9 cellular contexts compared by ENCODE assay signal in genomic region chr2:197159681-197160211, GRCh38.
A peak's percentile ranks its signal among the peaks of the same experiment; 100 is the strongest.
DNase-seq lines count a peak whose midpoint lies in the region; ATAC-seq, FAIRE-seq and TF ChIP-seq lines count a peak whose summit lies in the region.
"Had no signal": no experiment of that assay in that cellular context is flagged by ENCODE, and none has a peak within 500 bp of the region (broad histone marks: within the 10 kb centered on the region; RNA-seq: fewer than 3 reads in every experiment).

No MANE protein-coding gene starts in this region.

- H3K27ac ChIP-seq in Peyer's patch, result peak overlapping the region in 3 of 4 donors; percentile 9 to 78 (median 44)
- H3K27ac ChIP-seq in endothelial cell of umbilical vein (ENCODE audit: insufficient read depth, low read depth, low read length), result peak overlapping the region; percentile 95
- peak overlapping the region; percentile 24 to 43 for H3K27ac ChIP-seq in tibial artery
- H3K27ac ChIP-seq: psoas muscle had no signal

- no peak overlapping the region for H3K4me3 ChIP-seq in Peyer's patch
- peak overlapping the region in 1 of 3 experiments; percentile 48 for H3K4me3 ChIP-seq in endothelial cell of umbilical vein (replicated peaks in 1 of 3; ENCODE audit: insufficient read depth in 1 of 3, low read depth in 1 of 3, low read length in 3 of 3)
- no peak overlapping the region for H3K4me3 ChIP-seq in tibial artery
- H3K4me3 ChIP-seq: psoas muscle had no signal

- H4K20me1 ChIP-seq in endothelial cell of umbilical vein (replicated peaks; ENCODE audit: control insufficient read depth, extremely low read depth, insufficient read depth, low read length), result no peaks in the 10 kb centered on the region

- no TSS peak for BruUV-seq in endothelial cell of umbilical vein (replicated peaks; lab: Mats Ljungman, UMichigan)

- TF ChIP-seq POLR2A in Peyer's patch (IDR thresholded peaks at IDR 0.05) (no peak), endothelial cell of umbilical vein (IDR thresholded peaks at IDR 0.05; ENCODE audit: low read depth, low read length) (no peak)

- H3K4me2 ChIP-seq in endothelial cell of umbilical vein (ENCODE audit: insufficient read depth, low read length), result peak overlapping the region; percentile 96

- dilution Hi-C loops in endothelial cell of umbilical vein (cut with MboI; ENCODE audit: extremely low pct_ligation_motif_present, low sequenced_read_pairs), result no loop called here

- H3K9ac ChIP-seq in endothelial cell of umbilical vein (replicated peaks; ENCODE audit: extremely low read depth, insufficient read depth, low read length), result peak overlapping the region; percentile 82

- no peak for TF ChIP-seq CTCF in Peyer's patch (IDR thresholded peaks at IDR 0.05)
- TF ChIP-seq CTCF in endothelial cell of umbilical vein (IDR thresholded peaks at IDR 0.05; ENCODE audit: extremely low read depth in 1 of 2, insufficient read depth in 1 of 2, low read depth in 1 of 2, low read length in 2 of 2), result no peak
- no peak for TF ChIP-seq CTCF in tibial artery (IDR thresholded peaks at IDR 0.05)

- FAIRE-seq in endothelial cell of umbilical vein (lab: Jason Lieb, UNC), result peak; percentile 95

- CTCF ChIA-PET in endothelial cell of umbilical vein (lab: Charles Lee), result interaction anchor here (0.6 to 3.0 kb wide), 10 partner anchors 8 to 148 kb away, joined by 3 to 36 read pairs (median 7); no protein-coding TSS in a partner anchor

- H3K4me1 ChIP-seq in Peyer's patch (peaks cover 0 to 17% (median 14%) of the 10 kb centered on the region in 4 donors), endothelial cell of umbilical vein (ENCODE audit: control insufficient read depth, extremely low read depth, insufficient read depth, low read length) (peaks cover 47% of the 10 kb centered on the region), tibial artery (peaks cover 0 to 40% (median 13%) of the 10 kb centered on the region in 4 donors)
- H3K4me1 ChIP-seq: psoas muscle had no signal

- intact Hi-C loops in endothelial cell of umbilical vein (cut with micrococcal nuclease) (loop anchor here (1.0 to 5.0 kb wide), 4 partner anchors 21 to 232 kb away; partner anchors contain the start of gene PGAP1), tibial artery (cut with DNase I; ENCODE audit: low total_unique reads) (no loop called here)

- ATAC-seq in HG03045 (IDR thresholded peaks at IDR 0.05; ENCODE audit: unreplicated experiment), result no peak

- POLR2A ChIA-PET in endothelial cell of umbilical vein (lab: Charles Lee), result no interaction called here

- H3K9me1 ChIP-seq in endothelial cell of umbilical vein (replicated peaks; ENCODE audit: control insufficient read depth, extremely low read depth, insufficient read depth, low read length), result no peaks in the 10 kb centered on the region

- DNase-seq in activated naive CD4-positive, alpha-beta T cell treated with Interleukin-2 at 50 U/mL for 16 hours, result peak; percentile 45
- no peak for DNase-seq in activated naive CD4-positive, alpha-beta T cell treated with anti-CD3 and anti-CD28 coated beads, Interleukin-2, amount 50 U/mL, for 16 hours
- no peak for DNase-seq in Peyer's patch
- peak; percentile 95 for DNase-seq in endothelial cell of umbilical vein (ENCODE audit: low read depth, low spot score)
- no peak for DNase-seq in tibial artery
- no peak for DNase-seq in anterior cingulate cortex (lab: John Stamatoyannopoulos, UW)
- DNase-seq in effector CD8-positive, alpha-beta T cell (lab: John Stamatoyannopoulos, UW), result no peak
- DNase-seq: psoas muscle had no signal

- H3K9me3 ChIP-seq in Peyer's patch, result no peaks in the 10 kb centered on the region
- no peaks in the 10 kb centered on the region for H3K9me3 ChIP-seq in endothelial cell of umbilical vein (replicated peaks; ENCODE audit: control insufficient read depth, insufficient read depth, low read length)
- no peaks in the 10 kb centered on the region for H3K9me3 ChIP-seq in tibial artery

- H3K36me3 ChIP-seq in Peyer's patch (no peaks in the 10 kb centered on the region), endothelial cell of umbilical vein (ENCODE audit: control insufficient read depth in 2 of 2, extremely low read depth in 1 of 2, insufficient read depth in 2 of 2, low read length in 2 of 2) (no peaks in the 10 kb centered on the region), tibial artery (no peaks in the 10 kb centered on the region)

- H3K27me3 ChIP-seq in Peyer's patch (no peaks in the 10 kb centered on the region), endothelial cell of umbilical vein (ENCODE audit: control insufficient read depth in 2 of 2, insufficient read depth in 2 of 2, low read length in 2 of 2) (no peaks in the 10 kb centered on the region), tibial artery (no peaks in the 10 kb centered on the region)

- peak overlapping the region; percentile 49 for H2AFZ ChIP-seq in endothelial cell of umbilical vein (ENCODE audit: low read depth, low read length)

- H3K79me2 ChIP-seq in endothelial cell of umbilical vein (ENCODE audit: control insufficient read depth, insufficient read depth, low read length), result no peaks in the 10 kb centered on the region

TF ChIP-seq in endothelial cell of umbilical vein, 7 proteins besides CTCF, POLR2A, EP300 and RAD21:
- TF ChIP-seq GATA2 (IDR thresholded peaks at IDR 0.05; ENCODE audit: insufficient read depth, insufficient read length, low read depth, low read length) (peak; percentile 84), JUN (IDR thresholded peaks at IDR 0.05; ENCODE audit: borderline replicate concordance, insufficient read depth, insufficient read length, low read depth) (peak; percentile 99), MYC (IDR thresholded peaks at IDR 0.05; ENCODE audit: low read depth, low read length) (no peak), EZH2 (IDR thresholded peaks at IDR 0.05; ENCODE audit: borderline replicate concordance, low read depth, low read length, severe bottlenecking) (no peak), FOS (IDR thresholded peaks at IDR 0.05; ENCODE audit: borderline replicate concordance, insufficient read depth, low read length) (peak; percentile 98), POLR2AphosphoS5 (IDR thresholded peaks at IDR 0.05; ENCODE audit: insufficient read depth, low read depth, low read length) (peak; percentile 87)
- TF ChIP-seq, protein P1, sequence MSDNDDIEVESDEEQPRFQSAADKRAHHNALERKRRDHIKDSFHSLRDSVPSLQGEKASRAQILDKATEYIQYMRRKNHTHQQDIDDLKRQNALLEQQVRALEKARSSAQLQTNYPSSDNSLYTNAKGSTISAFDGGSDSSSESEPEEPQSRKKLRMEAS (IDR thresholded peaks at IDR 0.05; ENCODE audit: insufficient read depth, insufficient read length), result no peak
TF ChIP-seq in endothelial cell of umbilical vein: peak in this region for 4.

Comparison
In these comparisons a context has a peak if more than half of its experiments do, and no peak if none do; other contexts are left out.
1. DNase-seq: peak in activated naive CD4-positive, alpha-beta T cell treated with Interleukin-2 at 50 U/mL for 16 hours (single experiment) and endothelial cell of umbilical vein (single experiment); none in activated naive CD4-positive, alpha-beta T cell treated with anti-CD3 and anti-CD28 coated beads, Interleukin-2, amount 50 U/mL, for 16 hours (single experiment), Peyer's patch (0 of 3), tibial artery (0 of 2), anterior cingulate cortex (0 of 58) and effector CD8-positive, alpha-beta T cell (single experiment).
2. H3K27ac ChIP-seq: peak in every context shown above with its lines; median percentile 95 in endothelial cell of umbilical vein; 44 in Peyer's patch; 34 in tibial artery.